Comparison of ENCODE assay signal across 35 cellular contexts in genomic region chr19:5418676-5419075, GRCh38. TPM values are rescaled to one million over a fixed set of nuclear protein-coding genes. Genes with fewer than 3 reads are reported as not detected.
"Had no signal": no experiment of that assay in that cellular context is flagged by ENCODE, and none has a peak within 500 bp of the region (broad histone marks: within the 10 kb centered on the region; RNA-seq: fewer than 3 reads in every experiment).

No MANE protein-coding gene starts in this region.

- H3K27ac ChIP-seq: brain microvascular endothelial cell, Peyer's patch, SJSA1, WERI-Rb-1 had no signal

- DNase-seq: activated CD4-positive, alpha-beta memory T cell treated with anti-CD3 and anti-CD28 coated beads, Interleukin-2, amount 10 ng/mL, durations not matched to agents 7 days and 5 days; activated CD4-positive, alpha-beta T cell treated with anti-CD3 and anti-CD28 coated beads for 1 hour; activated CD4-positive, alpha-beta T cell treated with anti-CD3 and anti-CD28 coated beads for 48 hours; activated CD4-positive, CD25-positive, alpha-beta regulatory T cell; activated CD8-positive, alpha-beta memory T cell treated with anti-CD3 and anti-CD28 coated beads for 24 hours; activated CD8-positive, alpha-beta memory T cell treated with anti-CD3 and anti-CD28 coated beads, Interleukin-2, amount 10 ng/mL, durations not matched to agents 7 days and 5 days; activated CD8-positive, alpha-beta memory T cell treated with anti-CD3 and anti-CD28 coated beads, Interleukin-2, amount 50 U/mL, for 48 hours; activated effector memory CD4-positive, alpha-beta T cell treated with anti-CD3 and anti-CD28 coated beads, Interleukin-2, amount 50 U/mL, for 16 hours; activated naive CD4-positive, alpha-beta T cell; activated naive CD4-positive, alpha-beta T cell treated with anti-CD3 and anti-CD28 coated beads, Interleukin-2, amount 50 U/mL, for 16 hours; activated naive CD8-positive, alpha-beta T cell treated with anti-CD3 and anti-CD28 coated beads for 36 hours; activated T-cell treated with anti-CD3 and anti-CD28 coated beads, Interleukin-2, amount 50 U/mL, for 48 hours; amniotic stem cell; aorta; brain microvascular endothelial cell; MM.1S; MV-4-11; NCI-H1092; NCI-H1436 treated with DMSO at 0.1 percent for 48 hours; NCI-H1694 treated with DMSO at 0.1 percent for 48 hours; NCI-H2029; NCI-H345; NCI-H524 treated with DMSO at 0.1 percent for 48 hours; Peyer's patch; RPMI8226; SHP77 treated with DMSO at 0.1 percent for 48 hours; SW 1271; T-helper 1 cell; T-helper 2 cell; T-helper 9 cell; WERI-Rb-1 had no signal

- H3K9me3 ChIP-seq: Peyer's patch, SJSA1 had no signal

- H3K36me3 ChIP-seq: brain microvascular endothelial cell, Peyer's patch, SJSA1, WERI-Rb-1 had no signal

- H3K4me1 ChIP-seq: Peyer's patch, SJSA1 had no signal

- ATAC-seq: activated CD8-positive, alpha-beta memory T cell treated with anti-CD3 and anti-CD28 coated beads, Interleukin-2, amount 10 ng/mL, durations not matched to agents 7 days and 5 days had no signal

- H3K4me3 ChIP-seq: Peyer's patch, SJSA1 had no signal

- H3K27me3 ChIP-seq: Peyer's patch had no signal

RNA-seq across cellular contexts. Expression of gene ZNRF4, which starts 36.5 kb away (rescaled TPM):
- total RNA-seq: activated CD4-positive, alpha-beta memory T cell treated with anti-CD3 and anti-CD28 coated beads, Interleukin-2, amount 10 ng/mL, durations not matched to agents 7 days and 5 days; activated CD8-positive, alpha-beta memory T cell treated with anti-CD3 and anti-CD28 coated beads, Interleukin-2, amount 10 ng/mL, durations not matched to agents 7 days and 5 days; activated naive CD8-positive, alpha-beta T cell treated with anti-CD3 and anti-CD28 coated beads for 36 hours; aorta; chondrocyte; LHCN-M2; NCI-H460; Peyer's patch; SJSA1 had no signal
- polyA plus RNA-seq: aorta had no signal
